ENCODE assay signal across 13 cellular contexts in the genomic region with DNA sequence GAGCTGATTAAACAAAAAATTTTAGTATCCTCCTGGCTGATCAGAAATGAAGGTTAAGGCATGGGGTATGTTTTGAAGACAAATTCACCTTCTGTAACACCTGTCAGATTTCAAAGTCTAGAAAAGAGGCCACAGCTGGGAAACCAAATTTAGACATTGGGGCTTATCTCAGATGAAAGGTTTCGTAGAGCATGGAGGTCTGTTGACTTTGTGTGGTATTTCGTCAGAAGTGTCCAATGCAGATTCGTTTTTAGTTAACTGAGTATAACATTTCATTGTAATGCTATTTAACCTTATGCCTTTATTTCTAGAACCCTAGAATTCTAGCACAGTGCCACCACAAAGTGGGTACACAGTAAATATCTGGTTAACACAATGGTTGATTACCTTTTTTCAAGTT.
A peak's percentile ranks its signal among the peaks of the same experiment; 100 is the strongest.
DNase-seq lines count a peak whose midpoint lies in the region; ATAC-seq and TF ChIP-seq lines count a peak whose summit lies in the region.
"Had no signal": no experiment of that assay in that cellular context is flagged by ENCODE, and none has a peak within 500 bp of the region (broad histone marks: within the 10 kb centered on the region; RNA-seq: fewer than 3 reads in every experiment).

No MANE protein-coding gene starts in this region.

- 32% methylated on average over 3 of the region's 3 CpGs for WGBS in liver

- no peak overlapping the region for H3K4me3 Mint-ChIP-seq in osteocyte (ENCODE audit: unreplicated experiment)
- H3K4me3 Mint-ChIP-seq: memory B cell; stimulated activated naive B cell treated with anti-CD40 and anti-IgM and Interleukin-4, amounts not matched to agents 10 μg/mL and 1 μg/mL and 100 μg/mL, for 72 hours had no signal

- peaks cover 85% of the 10 kb centered on the region for H3K4me1 Mint-ChIP-seq in osteocyte (ENCODE audit: unreplicated experiment)

- peaks cover 19 to 66% (median 43%) of the 10 kb centered on the region in 4 donors for H3K4me1 ChIP-seq in liver (ENCODE audit: control insufficient read depth in 4 of 4, insufficient read depth in 4 of 4, low read length in 3 of 4)
- H3K4me1 ChIP-seq in HAP-1, result peaks cover 19% of the 10 kb centered on the region

- in situ Hi-C loops in HAP-1 (cut with MboI; ENCODE audit: low sequenced_read_pairs), result no loop called here

- no peaks in the 10 kb centered on the region for H3K27me3 Mint-ChIP-seq in osteocyte (ENCODE audit: unreplicated experiment)

- H3K27me3 ChIP-seq in liver (ENCODE audit: control insufficient read depth in 4 of 4, insufficient read depth in 4 of 4, low read length in 3 of 4) (no peaks in the 10 kb centered on the region), HAP-1 (ENCODE audit: low read depth) (no peaks in the 10 kb centered on the region)

- DNase-seq in NCI-H1105 (lab: John Stamatoyannopoulos, UW) (no peak), osteocyte (ENCODE audit: extremely low spot score, unreplicated experiment) (no peak), HAP-1 (ENCODE audit: low spot score in 2 of 2) (no peak)
- DNase-seq: cerebellar nuclear complex; NCI-H446; stimulated activated naive B cell treated with anti-CD40 and anti-IgM and Interleukin-4, amounts not matched to agents 10 μg/mL and 1 μg/mL and 100 μg/mL, for 72 hours had no signal

- peak; percentile 59 for ATAC-seq in GM18502 (IDR thresholded peaks at IDR 0.05; ENCODE audit: poor library complexity, unreplicated experiment)
- ATAC-seq in GM21526 (IDR thresholded peaks at IDR 0.05; ENCODE audit: low FRiP score, unreplicated experiment), result peak; percentile 57
- peak; percentile 38 for ATAC-seq in HG03196 (IDR thresholded peaks at IDR 0.05; ENCODE audit: unreplicated experiment)
- ATAC-seq in HG02970 (IDR thresholded peaks at IDR 0.05; ENCODE audit: low FRiP score, unreplicated experiment), result no peak
- ATAC-seq: stimulated activated naive B cell treated with anti-CD40 and anti-IgM and Interleukin-4, amounts not matched to agents 10 μg/mL and 1 μg/mL and 100 μg/mL, for 72 hours had no signal

- no peaks in the 10 kb centered on the region for H3K9me3 ChIP-seq in liver (ENCODE audit: control insufficient read depth in 4 of 4, low read length in 3 of 4)
- no peaks in the 10 kb centered on the region for H3K9me3 ChIP-seq in HAP-1
- H3K9me3 ChIP-seq: Caco-2 had no signal

- H3K9ac ChIP-seq in liver (ENCODE audit: low read depth in 1 of 2, low read length in 2 of 2), result no peak overlapping the region

- peak; percentile 54 to 57 for TF ChIP-seq RAD21 in liver (IDR thresholded peaks at IDR 0.05)

- H3K4me3 ChIP-seq in liver (ENCODE audit: low read depth in 1 of 3, low read length in 3 of 3) (no peak overlapping the region), HAP-1 (no peak overlapping the region)

- no peak overlapping the region for H3K27ac Mint-ChIP-seq in osteocyte (ENCODE audit: unreplicated experiment)
- H3K27ac Mint-ChIP-seq: memory B cell; stimulated activated naive B cell treated with anti-CD40 and anti-IgM and Interleukin-4, amounts not matched to agents 10 μg/mL and 1 μg/mL and 100 μg/mL, for 72 hours had no signal

- H3K36me3 ChIP-seq in liver (ENCODE audit: control insufficient read depth in 4 of 4, insufficient read depth in 3 of 4, low read depth in 1 of 4, low read length in 3 of 4) (no peaks in the 10 kb centered on the region), HAP-1 (replicated peaks) (no peaks in the 10 kb centered on the region)

- peaks cover 2% of the 10 kb centered on the region for H3K36me3 Mint-ChIP-seq in osteocyte (ENCODE audit: unreplicated experiment)

- TF ChIP-seq CTCF in liver (IDR thresholded peaks at IDR 0.05; ENCODE audit: low read depth, low read length, missing input control), result no peak
- no peak for TF ChIP-seq CTCF in osteocyte (IDR thresholded peaks at IDR 0.05)

- H3K9me3 Mint-ChIP-seq in osteocyte (ENCODE audit: unreplicated experiment), result no peaks in the 10 kb centered on the region
- H3K9me3 Mint-ChIP-seq: memory B cell; stimulated activated naive B cell treated with anti-CD40 and anti-IgM and Interleukin-4, amounts not matched to agents 10 μg/mL and 1 μg/mL and 100 μg/mL, for 72 hours had no signal

- H3K27ac ChIP-seq in liver (ENCODE audit: low read depth in 1 of 2, low read length in 2 of 2), result peak overlapping the region; percentile 72 to 78

TF ChIP-seq in liver, 16 proteins besides CTCF, POLR2A, EP300 and RAD21:
- no peak for TF ChIP-seq HNF4G (IDR thresholded peaks at IDR 0.05)
- peak; percentile 64 for TF ChIP-seq SP1 (IDR thresholded peaks at IDR 0.05)
- TF ChIP-seq HNF4A (conservative IDR thresholded peaks at IDR 0.05), result peak; percentile 79 to 88
- TF ChIP-seq, protein P1, sequence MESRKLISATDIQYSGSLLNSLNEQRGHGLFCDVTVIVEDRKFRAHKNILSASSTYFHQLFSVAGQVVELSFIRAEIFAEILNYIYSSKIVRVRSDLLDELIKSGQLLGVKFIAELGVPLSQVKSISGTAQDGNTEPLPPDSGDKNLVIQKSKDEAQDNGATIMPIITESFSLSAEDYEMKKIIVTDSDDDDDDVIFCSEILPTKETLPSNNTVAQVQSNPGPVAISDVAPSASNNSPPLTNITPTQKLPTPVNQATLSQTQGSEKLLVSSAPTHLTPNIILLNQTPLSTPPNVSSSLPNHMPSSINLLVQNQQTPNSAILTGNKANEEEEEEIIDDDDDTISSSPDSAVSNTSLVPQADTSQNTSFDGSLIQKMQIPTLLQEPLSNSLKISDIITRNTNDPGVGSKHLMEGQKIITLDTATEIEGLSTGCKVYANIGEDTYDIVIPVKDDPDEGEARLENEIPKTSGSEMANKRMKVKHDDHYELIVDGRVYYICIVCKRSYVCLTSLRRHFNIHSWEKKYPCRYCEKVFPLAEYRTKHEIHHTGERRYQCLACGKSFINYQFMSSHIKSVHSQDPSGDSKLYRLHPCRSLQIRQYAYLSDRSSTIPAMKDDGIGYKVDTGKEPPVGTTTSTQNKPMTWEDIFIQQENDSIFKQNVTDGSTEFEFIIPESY (IDR thresholded peaks at IDR 0.05), result peak; percentile 33
- TF ChIP-seq FOXA2 (IDR thresholded peaks at IDR 0.05), result peak; percentile 90
- TF ChIP-seq TAF1 (conservative IDR thresholded peaks at IDR 0.05), result no peak
- TF ChIP-seq YY1 (IDR thresholded peaks at IDR 0.05), result peak; percentile 88
- TF ChIP-seq, protein P2, sequence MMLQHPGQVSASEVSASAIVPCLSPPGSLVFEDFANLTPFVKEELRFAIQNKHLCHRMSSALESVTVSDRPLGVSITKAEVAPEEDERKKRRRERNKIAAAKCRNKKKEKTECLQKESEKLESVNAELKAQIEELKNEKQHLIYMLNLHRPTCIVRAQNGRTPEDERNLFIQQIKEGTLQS (IDR thresholded peaks at IDR 0.05), result peak; percentile 60
- peak; percentile 31 to 58 for TF ChIP-seq JUND (IDR thresholded peaks at IDR 0.05)
- TF ChIP-seq, protein P3, sequence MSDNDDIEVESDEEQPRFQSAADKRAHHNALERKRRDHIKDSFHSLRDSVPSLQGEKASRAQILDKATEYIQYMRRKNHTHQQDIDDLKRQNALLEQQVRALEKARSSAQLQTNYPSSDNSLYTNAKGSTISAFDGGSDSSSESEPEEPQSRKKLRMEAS (IDR thresholded peaks at IDR 0.05), result peak; percentile 56
- peak; percentile 78 for TF ChIP-seq FOXA1 (IDR thresholded peaks at IDR 0.05)
- no peak for TF ChIP-seq NR2F2 (IDR thresholded peaks at IDR 0.05)
- TF ChIP-seq GABPA (IDR thresholded peaks at IDR 0.05 in 1 of 2, conservative IDR thresholded peaks at IDR 0.05 in 1 of 2), result no peak
- TF ChIP-seq REST (IDR thresholded peaks at IDR 0.05), result peak; percentile 40
- peak; percentile 48 to 79 for TF ChIP-seq RXRA (IDR thresholded peaks at IDR 0.05)
- peak in 1 of 2 donors; percentile 33 for TF ChIP-seq EGR1 (IDR thresholded peaks at IDR 0.05; ENCODE audit: low read depth in 2 of 2)
TF ChIP-seq in liver: peak in this region for 12.
